Comparison of ENCODE assay signal across 16 cellular contexts in genomic region chr16:11232302-11232851, GRCh38. TPM values are rescaled to one million over a fixed set of nuclear protein-coding genes. Genes with fewer than 3 reads are reported as not detected.
DNase-seq lines count a peak whose midpoint lies in the region; ATAC-seq and TF ChIP-seq lines count a peak whose summit lies in the region.
"Had no signal": no experiment of that assay in that cellular context is flagged by ENCODE, and none has a peak within 500 bp of the region (broad histone marks: within the 10 kb centered on the region; RNA-seq: fewer than 3 reads in every experiment).

No MANE protein-coding gene starts in this region.

- ATAC-seq in activated T-cell treated with anti-CD3 and anti-CD28 coated beads, Interleukin-2, amount 50 U/mL, for 72 hours (replicated peaks in 1 of 2): no peak
- no peak for ATAC-seq in effector memory CD8-positive, alpha-beta T cell (replicated peaks)
- ATAC-seq in GM21526 (IDR thresholded peaks at IDR 0.05; ENCODE audit: low FRiP score, unreplicated experiment): no peak

- peaks cover 90% of the 10 kb centered on the region for H3K4me1 Mint-ChIP-seq in activated T-cell treated with anti-CD3 and anti-CD28 coated beads, Interleukin-2, amount 50 U/mL, for 72 hours (ENCODE audit: low read depth)
- H3K4me1 Mint-ChIP-seq in effector memory CD8-positive, alpha-beta T cell (ENCODE audit: low read depth in 2 of 2): peaks cover 38 to 53% of the 10 kb centered on the region in 2 donors
- H3K4me1 Mint-ChIP-seq: neural crest cell had no signal

- DNase-seq in activated T-cell treated with anti-CD3 and anti-CD28 coated beads, Interleukin-2, amount 50 U/mL, for 72 hours: no peak
- DNase-seq in activated T-cell treated with anti-CD3 and anti-CD28 coated beads, Interleukin-2, amount 50 U/mL, for 48 hours: no peak
- DNase-seq in Peyer's patch: no peak
- DNase-seq in effector memory CD8-positive, alpha-beta T cell: no peak
- DNase-seq in stomach: no peak
- no peak for DNase-seq in DMS114 treated with DMSO at 0.1 percent for 48 hours (lab: John Stamatoyannopoulos, UW; ENCODE audit: unreplicated experiment)
- DNase-seq in NCI-H2081 treated with DMSO at 0.1 percent for 48 hours (lab: John Stamatoyannopoulos, UW): no peak
- DNase-seq: GOT3, sigmoid colon, SJCRH30 had no signal

- H3K4me3 Mint-ChIP-seq in activated T-cell treated with anti-CD3 and anti-CD28 coated beads, Interleukin-2, amount 50 U/mL, for 72 hours: peak overlapping the region; percentile 81 to 82
- H3K4me3 Mint-ChIP-seq in effector memory CD8-positive, alpha-beta T cell: peak overlapping the region; percentile 77 to 84
- H3K4me3 Mint-ChIP-seq: neural crest cell had no signal

- peak overlapping the region; percentile 99 for H3K27ac Mint-ChIP-seq in activated T-cell treated with anti-CD3 and anti-CD28 coated beads, Interleukin-2, amount 50 U/mL, for 72 hours
- H3K27ac Mint-ChIP-seq in effector memory CD8-positive, alpha-beta T cell: peak overlapping the region; percentile 97

- no peaks in the 10 kb centered on the region for H3K27me3 Mint-ChIP-seq in activated T-cell treated with anti-CD3 and anti-CD28 coated beads, Interleukin-2, amount 50 U/mL, for 72 hours (ENCODE audit: low read depth)
- no peaks in the 10 kb centered on the region for H3K27me3 Mint-ChIP-seq in effector memory CD8-positive, alpha-beta T cell

- no peaks in the 10 kb centered on the region for H3K36me3 Mint-ChIP-seq in activated T-cell treated with anti-CD3 and anti-CD28 coated beads, Interleukin-2, amount 50 U/mL, for 72 hours (ENCODE audit: insufficient read depth in 2 of 2)
- peaks cover 3% of the 10 kb centered on the region for H3K36me3 Mint-ChIP-seq in effector memory CD8-positive, alpha-beta T cell (ENCODE audit: insufficient read depth)

- H3K4me1 ChIP-seq in Peyer's patch (peaks cover 0 to 13% (median 11%) of the 10 kb centered on the region in 4 donors), stomach (peaks cover 8 to 22% (median 10%) of the 10 kb centered on the region in 4 donors)
- H3K4me1 ChIP-seq: SJCRH30 had no signal

- H3K36me3 ChIP-seq in Peyer's patch (no peaks in the 10 kb centered on the region), stomach (no peaks in the 10 kb centered on the region)
- H3K36me3 ChIP-seq: sigmoid colon, SJCRH30 had no signal

- TF ChIP-seq POLR2A in Peyer's patch (IDR thresholded peaks at IDR 0.05) (no peak), stomach (IDR thresholded peaks at IDR 0.05) (no peak)

- TF ChIP-seq EP300 in stomach (IDR thresholded peaks at IDR 0.05): no peak

- H3K9me3 Mint-ChIP-seq in activated T-cell treated with anti-CD3 and anti-CD28 coated beads, Interleukin-2, amount 50 U/mL, for 72 hours: no peaks in the 10 kb centered on the region
- H3K9me3 Mint-ChIP-seq in effector memory CD8-positive, alpha-beta T cell: no peaks in the 10 kb centered on the region
- H3K9me3 Mint-ChIP-seq: neural crest cell had no signal

- intact Hi-C loops in stomach (cut with DNase I; ENCODE audit: low total_unique reads): no loop called here

- WGBS in stomach, 5 donors: 83 to 100% (median 94%) methylated on average over 1 to 2 of the region's 3 CpGs

- H3K9me3 ChIP-seq in Peyer's patch (no peaks in the 10 kb centered on the region), stomach (no peaks in the 10 kb centered on the region)
- H3K9me3 ChIP-seq: sigmoid colon, SJCRH30 had no signal

- no peaks in the 10 kb centered on the region for H3K27me3 ChIP-seq in Peyer's patch
- no peaks in the 10 kb centered on the region for H3K27me3 ChIP-seq in stomach
- H3K27me3 ChIP-seq: sigmoid colon, SJCRH30 had no signal

- H3K27ac ChIP-seq in Peyer's patch (peak overlapping the region; percentile 75 to 85 (median 80)), stomach (peak overlapping the region in 4 of 5 donors; percentile 67 to 77 (median 74))
- H3K27ac ChIP-seq: SJCRH30 had no signal

- H3K4me3 ChIP-seq in Peyer's patch: no peak overlapping the region
- no peak overlapping the region for H3K4me3 ChIP-seq in stomach
- H3K4me3 ChIP-seq: sigmoid colon, SJCRH30 had no signal

- no peak for TF ChIP-seq CTCF in Peyer's patch (IDR thresholded peaks at IDR 0.05)
- TF ChIP-seq CTCF in stomach (IDR thresholded peaks at IDR 0.05): no peak

RNA-seq across cellular contexts. Expression of gene SOCS1, which starts 23.6 kb away (rescaled TPM):
- 100 to 1,000 TPM in 1 of 2 donors, 10 to 100 TPM in 1; 93.7 to 126 TPM for total RNA-seq in activated T-cell treated with anti-CD3 and anti-CD28 coated beads, Interleukin-2, amount 50 U/mL, for 72 hours
- total RNA-seq in Peyer's patch (10 to 100 TPM in 3 of 4 donors, 1 to 10 TPM in 1; 8.7 to 19.0 (median 15.3) TPM), stomach (10 to 100 TPM in 3 of 5 donors, 1 to 10 TPM in 2; 4.2 to 45.5 (median 12.1) TPM)
- 10 to 100 TPM in 2 of 3 donors, 1 to 10 TPM in 1; 9.4 to 14.7 (median 11.0) TPM for polyA plus RNA-seq in stomach

RNA-seq across cellular contexts. Expression of gene TNP2, which starts 36.7 kb away (rescaled TPM):
- not detected for total RNA-seq in activated T-cell treated with anti-CD3 and anti-CD28 coated beads, Interleukin-2, amount 50 U/mL, for 72 hours
- total RNA-seq in Peyer's patch: not detected
- total RNA-seq in stomach: not detected
- polyA plus RNA-seq in stomach: not detected
- total RNA-seq: dermis microvascular lymphatic vessel endothelial cell, fibroblast of lung, left ventricle myocardium superior, neural crest cell, sigmoid colon, SJCRH30 had no signal
- polyA plus RNA-seq: AG04450, fibroblast of lung, sigmoid colon had no signal

RNA-seq across cellular contexts. Expression of gene PRM3, which starts 41.1 kb away (rescaled TPM):
- total RNA-seq in activated T-cell treated with anti-CD3 and anti-CD28 coated beads, Interleukin-2, amount 50 U/mL, for 72 hours: not detected
- total RNA-seq in Peyer's patch (not detected), stomach (not detected)
- not detected for polyA plus RNA-seq in stomach
- total RNA-seq: dermis microvascular lymphatic vessel endothelial cell, fibroblast of lung, left ventricle myocardium superior, neural crest cell, sigmoid colon, SJCRH30 had no signal
- polyA plus RNA-seq: AG04450, fibroblast of lung, sigmoid colon had no signal

RNA-seq across cellular contexts. Expression of gene PRM2, which starts 43.9 kb away (rescaled TPM):
- total RNA-seq in activated T-cell treated with anti-CD3 and anti-CD28 coated beads, Interleukin-2, amount 50 U/mL, for 72 hours: not detected
- total RNA-seq in Peyer's patch: not detected
- not detected for total RNA-seq in stomach
- polyA plus RNA-seq in stomach: not detected
- total RNA-seq: dermis microvascular lymphatic vessel endothelial cell, fibroblast of lung, left ventricle myocardium superior, neural crest cell, sigmoid colon, SJCRH30 had no signal
- polyA plus RNA-seq: AG04450, fibroblast of lung, sigmoid colon had no signal

RNA-seq across cellular contexts. Expression of gene PRM1, which starts 48.8 kb away (rescaled TPM):
- not detected for total RNA-seq in activated T-cell treated with anti-CD3 and anti-CD28 coated beads, Interleukin-2, amount 50 U/mL, for 72 hours
- not detected for total RNA-seq in Peyer's patch
- total RNA-seq in stomach: not detected
- not detected for polyA plus RNA-seq in stomach
- total RNA-seq: dermis microvascular lymphatic vessel endothelial cell, fibroblast of lung, left ventricle myocardium superior, neural crest cell, sigmoid colon, SJCRH30 had no signal
- polyA plus RNA-seq: AG04450, fibroblast of lung, sigmoid colon had no signal
